Comparison of ENCODE assay signal across 20 cellular contexts in the genomic region with DNA sequence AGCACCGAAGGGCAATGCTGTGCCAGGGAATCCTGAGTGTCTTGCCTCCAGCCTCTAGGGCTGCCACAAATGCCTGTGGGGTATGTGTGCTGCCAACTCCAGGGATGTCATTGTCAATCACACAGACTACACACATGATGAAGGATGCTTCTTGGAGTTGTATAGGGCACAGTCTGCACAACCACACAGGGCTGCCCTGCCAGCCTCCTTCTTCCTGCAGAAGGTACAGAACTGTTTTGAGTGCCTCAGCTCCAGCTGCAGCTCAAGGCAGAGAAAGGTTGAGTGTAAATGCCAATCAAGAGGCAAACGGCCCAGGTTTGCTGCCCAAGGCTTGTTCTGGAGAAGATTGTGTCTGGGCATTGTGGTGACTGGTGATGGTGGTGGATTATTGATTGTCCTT. TPM values are rescaled to one million over a fixed set of nuclear protein-coding genes. Genes with fewer than 3 reads are reported as not detected.
"Had no signal": no experiment of that assay in that cellular context is flagged by ENCODE, and none has a peak within 500 bp of the region (broad histone marks: within the 10 kb centered on the region; RNA-seq: fewer than 3 reads in every experiment).

No MANE protein-coding gene starts in this region.

- H3K4me1 ChIP-seq: gastrocnemius medialis, heart right ventricle, right atrium auricular region had no signal

- H3K4me3 ChIP-seq: body of pancreas, gastrocnemius medialis, heart right ventricle, right atrium auricular region had no signal

- H3K27ac Mint-ChIP-seq: activated naive CD8-positive, alpha-beta T cell treated with anti-CD3 and anti-CD28 coated beads for 36 hours; activated T-helper 1 cell treated with anti-CD3 and anti-CD28 coated beads, Interleukin-12 subunit alpha, Interleukin-12 subunit beta, Interleukin-2, Interleukin-4 antibody, amounts not matched to agents 30 ng/mL and 10 ng/mL and 1 ng/mL, durations not matched to agents 14 hours and 24 hours and 36 hours; dendritic cell treated with granulocyte-macrophage colony-stimulating factor and Interleukin-4, amounts not matched to agents 40 ng/mL and 50 ng/mL, for 4 days; effector memory CD8-positive, alpha-beta T cell; memory B cell; progenitor cell of endocrine pancreas; type B pancreatic cell had no signal

- H3K36me3 Mint-ChIP-seq: activated naive CD8-positive, alpha-beta T cell treated with anti-CD3 and anti-CD28 coated beads for 36 hours; memory B cell; type B pancreatic cell had no signal

- FAIRE-seq: small intestine had no signal

- H3K4me1 Mint-ChIP-seq: activated naive CD8-positive, alpha-beta T cell treated with anti-CD3 and anti-CD28 coated beads for 36 hours; memory B cell had no signal

- H3K27me3 Mint-ChIP-seq: activated naive CD8-positive, alpha-beta T cell treated with anti-CD3 and anti-CD28 coated beads for 36 hours; dendritic cell treated with granulocyte-macrophage colony-stimulating factor and Interleukin-4, amounts not matched to agents 40 ng/mL and 50 ng/mL, for 4 days; memory B cell; progenitor cell of endocrine pancreas; type B pancreatic cell had no signal

- H3K9me3 Mint-ChIP-seq: activated naive CD8-positive, alpha-beta T cell treated with anti-CD3 and anti-CD28 coated beads for 36 hours; activated T-helper 1 cell treated with anti-CD3 and anti-CD28 coated beads, Interleukin-12 subunit alpha, Interleukin-12 subunit beta, Interleukin-2, Interleukin-4 antibody, amounts not matched to agents 30 ng/mL and 10 ng/mL and 1 ng/mL, durations not matched to agents 14 hours and 24 hours and 36 hours; dendritic cell treated with granulocyte-macrophage colony-stimulating factor and Interleukin-4, amounts not matched to agents 40 ng/mL and 50 ng/mL, for 4 days; effector memory CD8-positive, alpha-beta T cell; memory B cell; type B pancreatic cell had no signal

- H3K9me3 ChIP-seq: body of pancreas, gastrocnemius medialis, heart right ventricle, right atrium auricular region had no signal

- H3K27me3 ChIP-seq: body of pancreas, gastrocnemius medialis, right atrium auricular region had no signal

- ATAC-seq: effector memory CD8-positive, alpha-beta T cell; gastrocnemius medialis; stimulated activated naive CD8-positive, alpha-beta T cell treated with anti-CD3 and anti-CD28 coated beads, Interleukin-15, Interleukin-2, amounts not matched to agents 100 U/mL and 50 U/mL, for 24 hours had no signal

- H3K36me3 ChIP-seq: gastrocnemius medialis, heart right ventricle, right atrium auricular region had no signal

- H3K27ac ChIP-seq: body of pancreas, gastrocnemius medialis, heart right ventricle, right atrium auricular region had no signal

- DNase-seq: activated CD4-positive, alpha-beta T cell treated with anti-CD3 and anti-CD28 coated beads, Interleukin-2, amount 50 U/mL, for 1 hour; activated CD8-positive, alpha-beta memory T cell treated with anti-CD3 and anti-CD28 coated beads for 24 hours; activated naive CD8-positive, alpha-beta T cell treated with anti-CD3 and anti-CD28 coated beads for 36 hours; amygdala; cerebellar nuclear complex; effector memory CD8-positive, alpha-beta T cell; gastrocnemius medialis; heart right ventricle; stimulated activated CD4-positive, alpha-beta T cell treated with anti-CD3 and anti-CD28 coated beads, Interleukin-4, amount 100 ng/mL, for 24 hours; stimulated activated naive CD8-positive, alpha-beta T cell treated with anti-CD3 and anti-CD28 coated beads, Interleukin-15, Interleukin-2, amounts not matched to agents 100 U/mL and 50 U/mL, for 24 hours had no signal

- H3K4me3 Mint-ChIP-seq: activated naive CD8-positive, alpha-beta T cell treated with anti-CD3 and anti-CD28 coated beads for 36 hours; activated T-helper 1 cell treated with anti-CD3 and anti-CD28 coated beads, Interleukin-12 subunit alpha, Interleukin-12 subunit beta, Interleukin-2, Interleukin-4 antibody, amounts not matched to agents 30 ng/mL and 10 ng/mL and 1 ng/mL, durations not matched to agents 14 hours and 24 hours and 36 hours; dendritic cell treated with granulocyte-macrophage colony-stimulating factor and Interleukin-4, amounts not matched to agents 40 ng/mL and 50 ng/mL, for 4 days; effector memory CD8-positive, alpha-beta T cell; memory B cell; type B pancreatic cell had no signal

RNA-seq across cellular contexts. Expression of gene SCNN1B, which starts 15.6 kb away (rescaled TPM):
- total RNA-seq: activated naive CD8-positive, alpha-beta T cell treated with anti-CD3 and anti-CD28 coated beads for 36 hours; activated T-helper 1 cell treated with anti-CD3 and anti-CD28 coated beads, Interleukin-12 subunit alpha, Interleukin-12 subunit beta, Interleukin-2, Interleukin-4 antibody, amounts not matched to agents 30 ng/mL and 10 ng/mL and 1 ng/mL, durations not matched to agents 14 hours and 24 hours and 36 hours; progenitor cell of endocrine pancreas; T-helper 2 cell treated with Interferon-gamma antibody and Interleukin-4, amounts not matched to agents 100 ng/mL and 5 ng/mL, for 36 hours had no signal
- polyA plus RNA-seq: neural cell had no signal
